ENCODE assay signal across 13 cellular contexts in the genomic region with DNA sequence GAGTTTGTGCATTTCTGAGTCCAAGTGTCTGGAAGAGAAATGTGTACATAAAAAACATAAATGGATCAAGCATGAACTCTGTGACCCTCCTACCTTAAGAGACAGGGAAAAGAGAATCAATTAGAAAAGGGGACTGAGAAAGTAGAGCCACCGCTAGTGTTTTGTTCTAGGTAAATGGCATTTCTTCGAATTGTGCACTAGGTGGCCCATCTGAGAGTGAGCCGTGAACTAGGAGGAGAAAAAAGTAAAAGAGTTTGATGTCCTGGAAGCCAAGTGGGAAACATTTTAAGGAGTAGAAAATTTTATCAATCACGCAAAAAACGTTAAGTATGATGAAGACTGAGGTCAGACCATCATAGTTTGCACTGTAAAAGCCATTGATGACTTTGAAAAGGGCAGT. TPM values are rescaled to one million over a fixed set of nuclear protein-coding genes. Genes with fewer than 3 reads are reported as not detected.
DNase-seq lines count a peak whose midpoint lies in the region; ATAC-seq, FAIRE-seq and TF ChIP-seq lines count a peak whose summit lies in the region.
"Had no signal": no experiment of that assay in that cellular context is flagged by ENCODE, and none has a peak within 500 bp of the region (broad histone marks: within the 10 kb centered on the region; RNA-seq: fewer than 3 reads in every experiment).

No MANE protein-coding gene starts in this region.

- H4K20me1 ChIP-seq in MM.1S (ENCODE audit: insufficient read depth, low read length) = no peaks in the 10 kb centered on the region

- H3K18ac ChIP-seq in mesenchymal stem cell (ENCODE audit: low read depth in 1 of 2, low read length in 2 of 2) = no peak overlapping the region

- H4K8ac ChIP-seq in mesenchymal stem cell (ENCODE audit: low read length) = no peak overlapping the region

- H2BK12ac ChIP-seq in mesenchymal stem cell (ENCODE audit: low read length in 2 of 2) = no peak overlapping the region

- no peaks in the 10 kb centered on the region for H3K9me3 ChIP-seq in CD8-positive, alpha-beta memory T cell (ENCODE audit: low read length)
- H3K9me3 ChIP-seq in MM.1S (replicated peaks; ENCODE audit: insufficient read depth, low read length) (no peaks in the 10 kb centered on the region), mesenchymal stem cell (ENCODE audit: control insufficient read depth, low read length) (no peaks in the 10 kb centered on the region)
- H3K9me3 ChIP-seq: suprapubic skin had no signal

- no peak overlapping the region for H2BK15ac ChIP-seq in mesenchymal stem cell (ENCODE audit: low read depth, poor library complexity, severe bottlenecking)

- H3K4me3 ChIP-seq in CD8-positive, alpha-beta memory T cell (ENCODE audit: low read length) = no peak overlapping the region
- no peak overlapping the region for H3K4me3 ChIP-seq in MM.1S (ENCODE audit: low read length)
- H3K4me3 ChIP-seq in mesenchymal stem cell (ENCODE audit: insufficient read depth in 1 of 2, low read depth in 1 of 2, low read length in 2 of 2) = no peak overlapping the region
- H3K4me3 ChIP-seq: suprapubic skin had no signal

- no peaks in the 10 kb centered on the region for H3K9me3 Mint-ChIP-seq in CD8-positive, alpha-beta memory T cell
- H3K9me3 Mint-ChIP-seq: activated CD8-positive, alpha-beta T cell treated with anti-CD3 and anti-CD28 coated beads for 36 hours had no signal

- no peaks in the 10 kb centered on the region for H3K9me2 ChIP-seq in MM.1S (replicated peaks; ENCODE audit: insufficient read depth, low read length)

- H2AK5ac ChIP-seq in mesenchymal stem cell (ENCODE audit: low read length, severe bottlenecking) = no peak overlapping the region

- no peak overlapping the region for H2BK5ac ChIP-seq in mesenchymal stem cell (ENCODE audit: low read depth, low read length, poor library complexity, severe bottlenecking)

- TF ChIP-seq CTCF in MM.1S (IDR thresholded peaks at IDR 0.05; ENCODE audit: low read length) = peak; percentile 12; the same call in 1 of the 2 replicates

- no peak overlapping the region for H2AFZ ChIP-seq in MM.1S (ENCODE audit: low read length)
- H2AFZ ChIP-seq in mesenchymal stem cell (ENCODE audit: low read depth, low read length) = no peak overlapping the region

- ATAC-seq in GM21717 (IDR thresholded peaks at IDR 0.05; ENCODE audit: unreplicated experiment) = no peak
- no peak for ATAC-seq in HG02852 (IDR thresholded peaks at IDR 0.05; ENCODE audit: unreplicated experiment)
- no peak for ATAC-seq in GM21423 (IDR thresholded peaks at IDR 0.05; ENCODE audit: unreplicated experiment)
- ATAC-seq: activated CD8-positive, alpha-beta T cell treated with anti-CD3 and anti-CD28 coated beads for 36 hours had no signal

- no peak overlapping the region for H3K9ac ChIP-seq in MM.1S (ENCODE audit: low read length)
- H3K9ac ChIP-seq in mesenchymal stem cell (ENCODE audit: low read length) = no peak overlapping the region

- FAIRE-seq in RCC 7860 (lab: Jason Lieb, UNC) = no peak

- peaks cover 2% of the 10 kb centered on the region for H3K79me1 ChIP-seq in mesenchymal stem cell (replicated peaks; ENCODE audit: low read length, poor library complexity, severe bottlenecking)

- POLR2A ChIA-PET in CD8-positive, alpha-beta memory T cell (lab: Charles Lee) = no interaction called here

- H3K23ac ChIP-seq in mesenchymal stem cell (ENCODE audit: low read length in 2 of 2) = no peak overlapping the region

- WGBS in mesenchymal stem cell = 47% methylated on average over 5 of the region's 5 CpGs

- H3K36me3 ChIP-seq in CD8-positive, alpha-beta memory T cell (ENCODE audit: insufficient read depth, low read length) = no peaks in the 10 kb centered on the region
- H3K36me3 ChIP-seq in MM.1S (replicated peaks; ENCODE audit: insufficient read depth, low read length) (no peaks in the 10 kb centered on the region), mesenchymal stem cell (ENCODE audit: control insufficient read depth in 1 of 2, insufficient read depth in 2 of 2, low read depth in 1 of 2, low read length in 2 of 2) (peaks cover 3 to 4% of the 10 kb centered on the region in 2 experiments)
- H3K36me3 ChIP-seq: suprapubic skin had no signal

- H3F3A ChIP-seq in MM.1S (ENCODE audit: insufficient read depth, low read length) = peaks cover 9% of the 10 kb centered on the region

- peak overlapping the region in 5 of 8 donors; percentile 2 to 59 (median 12) for H3K27ac Mint-ChIP-seq in CD8-positive, alpha-beta memory T cell
- H3K27ac Mint-ChIP-seq: activated CD8-positive, alpha-beta T cell treated with anti-CD3 and anti-CD28 coated beads for 36 hours had no signal

- no peak overlapping the region for H3K14ac ChIP-seq in mesenchymal stem cell (ENCODE audit: low read length in 2 of 2)

- no peaks in the 10 kb centered on the region for H3K27me3 ChIP-seq in CD8-positive, alpha-beta memory T cell (ENCODE audit: insufficient read depth, low read length, poor library complexity, severe bottlenecking)
- H3K27me3 ChIP-seq in MM.1S (replicated peaks; ENCODE audit: insufficient read depth, low read length) (no peaks in the 10 kb centered on the region), mesenchymal stem cell (ENCODE audit: control insufficient read depth in 1 of 2, insufficient read depth in 1 of 2, low read length in 2 of 2) (no peaks in the 10 kb centered on the region)
- H3K27me3 ChIP-seq: suprapubic skin had no signal

- H3K4me2 ChIP-seq in MM.1S (ENCODE audit: low read depth, low read length) (no peak overlapping the region), mesenchymal stem cell (ENCODE audit: low read length, poor library complexity, severe bottlenecking) (no peak overlapping the region)

- H3K4me1 Mint-ChIP-seq in CD8-positive, alpha-beta memory T cell = peaks cover 1 to 16% (median 10%) of the 10 kb centered on the region in 3 donors

- CTCF ChIA-PET in CD8-positive, alpha-beta memory T cell (lab: Charles Lee) = no interaction called here

- no peak overlapping the region for H4K91ac ChIP-seq in mesenchymal stem cell (ENCODE audit: low read length)

- no peak overlapping the region for H3K27ac ChIP-seq in CD8-positive, alpha-beta memory T cell (ENCODE audit: low read depth, low read length)
- H3K27ac ChIP-seq in MM.1S (ENCODE audit: low read length) = no peak overlapping the region
- no peak overlapping the region for H3K27ac ChIP-seq in mesenchymal stem cell (ENCODE audit: low read length, poor library complexity, severe bottlenecking)
- H3K27ac ChIP-seq: suprapubic skin had no signal

- no peaks in the 10 kb centered on the region for H3K27me3 Mint-ChIP-seq in CD8-positive, alpha-beta memory T cell
- H3K27me3 Mint-ChIP-seq: activated CD8-positive, alpha-beta T cell treated with anti-CD3 and anti-CD28 coated beads for 36 hours had no signal

- H3K36me3 Mint-ChIP-seq in CD8-positive, alpha-beta memory T cell = peaks cover 0 to 15% (median 6%) of the 10 kb centered on the region in 3 donors

- H2BK120ac ChIP-seq in mesenchymal stem cell (ENCODE audit: low read depth, low read length) = no peak overlapping the region

- H3K4me1 ChIP-seq in CD8-positive, alpha-beta memory T cell (ENCODE audit: insufficient read depth, low read length) = no peaks in the 10 kb centered on the region
- peaks cover 17% of the 10 kb centered on the region for H3K4me1 ChIP-seq in MM.1S (ENCODE audit: low read length)
- H3K4me1 ChIP-seq in mesenchymal stem cell (ENCODE audit: control insufficient read depth, insufficient read depth, low read depth, low read length) = no peaks in the 10 kb centered on the region
- H3K4me1 ChIP-seq: suprapubic skin had no signal

- H3K4me3 Mint-ChIP-seq in CD8-positive, alpha-beta memory T cell = no peak overlapping the region
- H3K4me3 Mint-ChIP-seq: activated CD8-positive, alpha-beta T cell treated with anti-CD3 and anti-CD28 coated beads for 36 hours had no signal

- H3K4ac ChIP-seq in mesenchymal stem cell (ENCODE audit: low read depth in 1 of 2, low read length in 2 of 2) = no peak overlapping the region

- H3K79me2 ChIP-seq in MM.1S (ENCODE audit: low read length) = no peaks in the 10 kb centered on the region

- DNase-seq in CD8-positive, alpha-beta memory T cell = no peak
- DNase-seq in MM.1S (no peak), dermis blood vessel endothelial cell (peak; percentile 41), mesenchymal stem cell (peak; percentile 24), RCC 7860 (ENCODE audit: low spot score) (no peak)
- DNase-seq: activated CD8-positive, alpha-beta T cell treated with anti-CD3 and anti-CD28 coated beads for 36 hours; NCI-H1105; RPMI8226; stimulated activated CD4-positive, alpha-beta T cell treated with anti-CD3 and anti-CD28 coated beads, Interleukin-4, amount 100 ng/mL, for 1 hour had no signal

RNA-seq across cellular contexts. Expression of a gene that starts 55.1 kb away (rescaled TPM):
- total RNA-seq in CD8-positive, alpha-beta memory T cell = 10 to 100 TPM; 30.7 to 32.6 TPM
- 3.5 TPM for polyA plus RNA-seq in CD8-positive, alpha-beta memory T cell
- total RNA-seq in dermis blood vessel endothelial cell = 7.7 and 10.2 TPM in 2 replicates
- polyA plus RNA-seq in mesenchymal stem cell (2013, experiment 1 of 2) = 9.7 TPM
- polyA plus RNA-seq in mesenchymal stem cell (2013, experiment 2 of 2) = 10.4 TPM

Comparison
In these comparisons a context has a peak if more than half of its experiments do, and no peak if none do; other contexts are left out.
1. DNase-seq: peak in dermis blood vessel endothelial cell (single experiment) and mesenchymal stem cell (single experiment); none in CD8-positive, alpha-beta memory T cell (0 of 5), MM.1S (single experiment) and RCC 7860 (single experiment).